ENCODE assay signal across 8 cellular contexts in genomic region chr2:70248145-70248809, GRCh38. TPM values are rescaled to one million over a fixed set of nuclear protein-coding genes. Genes with fewer than 3 reads are reported as not detected.
DNase-seq lines count a peak whose midpoint lies in the region; ATAC-seq and TF ChIP-seq lines count a peak whose summit lies in the region.

A gene with protein sequence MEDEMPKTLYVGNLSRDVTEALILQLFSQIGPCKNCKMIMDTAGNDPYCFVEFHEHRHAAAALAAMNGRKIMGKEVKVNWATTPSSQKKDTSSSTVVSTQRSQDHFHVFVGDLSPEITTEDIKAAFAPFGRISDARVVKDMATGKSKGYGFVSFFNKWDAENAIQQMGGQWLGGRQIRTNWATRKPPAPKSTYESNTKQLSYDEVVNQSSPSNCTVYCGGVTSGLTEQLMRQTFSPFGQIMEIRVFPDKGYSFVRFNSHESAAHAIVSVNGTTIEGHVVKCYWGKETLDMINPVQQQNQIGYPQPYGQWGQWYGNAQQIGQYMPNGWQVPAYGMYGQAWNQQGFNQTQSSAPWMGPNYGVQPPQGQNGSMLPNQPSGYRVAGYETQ (minus strand): TSS chr2:70248628. CDS start chr2:70248430, 198 bp downstream.

- H3K4me3 ChIP-seq in epithelial cell of proximal tubule (ENCODE audit: low read depth, low read length) = peak within 1 kb of the TSS; percentile 78
- peak within 1 kb of the TSS; percentile 95 to 96 for H3K4me3 ChIP-seq in mucosa of rectum (ENCODE audit: low read length in 2 of 2)

- no peak for TF ChIP-seq CTCF in epithelial cell of proximal tubule (conservative IDR thresholded peaks at IDR 0.05; ENCODE audit: low read depth, low read length)

- H3K36me3 ChIP-seq in mucosa of rectum (ENCODE audit: control insufficient read depth in 2 of 2, insufficient read depth in 2 of 2, low read length in 2 of 2) = peaks cover 0 to 3% of the 10 kb centered on the region in 2 donors

- no peaks in the 10 kb centered on the region for H3K9me3 Mint-ChIP-seq in IgD-negative memory B cell

- peak within 1 kb of the TSS; percentile 97 to 100 (median 99) for H3K27ac Mint-ChIP-seq in IgD-negative memory B cell

- peak; percentile 98 for DNase-seq in DMS 273 treated with DMSO at 0.1 percent for 48 hours (lab: John Stamatoyannopoulos, UW)
- peak; percentile 90 for DNase-seq in OCI-M2 (lab: John Stamatoyannopoulos, UW; ENCODE audit: unreplicated experiment)
- DNase-seq in activated T-cell treated with anti-CD3 and anti-CD28 coated beads for 4 hours = peak; percentile 95
- peak; percentile 75 for DNase-seq in epithelial cell of proximal tubule (ENCODE audit: low read depth)
- peak; percentile 98 for DNase-seq in stimulated activated CD8-positive, alpha-beta memory T cell treated with anti-CD3 and anti-CD28 coated beads, Interleukin-4, amount 100 ng/mL, for 48 hours

- H3K27me3 Mint-ChIP-seq in IgD-negative memory B cell = no peaks in the 10 kb centered on the region

- H3K27me3 ChIP-seq in mucosa of rectum (ENCODE audit: control insufficient read depth in 2 of 2, insufficient read depth in 2 of 2, low read length in 2 of 2) = no peaks in the 10 kb centered on the region

- H3K9ac ChIP-seq in mucosa of rectum (ENCODE audit: low read depth in 1 of 2, low read length in 2 of 2) = peak within 1 kb of the TSS; percentile 96 to 100

- peak; percentile 96 for ATAC-seq in GM21529 (IDR thresholded peaks at IDR 0.05; ENCODE audit: unreplicated experiment)

- H3K27ac ChIP-seq in mucosa of rectum (ENCODE audit: low read depth in 2 of 2, low read length in 2 of 2) = peak within 1 kb of the TSS; percentile 94 to 97

- H3K4me3 Mint-ChIP-seq in IgD-negative memory B cell = peak within 1 kb of the TSS; percentile 92 to 100 (median 98)

- H3K36me3 Mint-ChIP-seq in IgD-negative memory B cell = peaks cover 2% of the 10 kb centered on the region

- H3K4me1 ChIP-seq in mucosa of rectum (ENCODE audit: control insufficient read depth in 2 of 2, insufficient read depth in 2 of 2, low read length in 2 of 2) = peaks cover 7 to 9% of the 10 kb centered on the region in 2 donors

- H3K4me1 Mint-ChIP-seq in IgD-negative memory B cell = peaks cover 26 to 30% (median 30%) of the 10 kb centered on the region in 3 donors

- H3K9me3 ChIP-seq in mucosa of rectum (ENCODE audit: control insufficient read depth in 2 of 2, low read length in 2 of 2) = no peaks in the 10 kb centered on the region

RNA-seq across cellular contexts. Expression of the gene that starts here (rescaled TPM):
- 54.1 TPM for polyA plus RNA-seq in IgD-negative memory B cell
- 41.4 and 58.0 TPM in 2 replicates for total RNA-seq in epithelial cell of proximal tubule

Comparison
In these comparisons a context has a peak if more than half of its experiments do, and no peak if none do; other contexts are left out.
1. Peak in every context shown above with its lines: DNase-seq, ATAC-seq, H3K4me3 ChIP-seq and H3K27ac ChIP-seq.